ENCODE assay signal across 20 cellular contexts in the genomic region with DNA sequence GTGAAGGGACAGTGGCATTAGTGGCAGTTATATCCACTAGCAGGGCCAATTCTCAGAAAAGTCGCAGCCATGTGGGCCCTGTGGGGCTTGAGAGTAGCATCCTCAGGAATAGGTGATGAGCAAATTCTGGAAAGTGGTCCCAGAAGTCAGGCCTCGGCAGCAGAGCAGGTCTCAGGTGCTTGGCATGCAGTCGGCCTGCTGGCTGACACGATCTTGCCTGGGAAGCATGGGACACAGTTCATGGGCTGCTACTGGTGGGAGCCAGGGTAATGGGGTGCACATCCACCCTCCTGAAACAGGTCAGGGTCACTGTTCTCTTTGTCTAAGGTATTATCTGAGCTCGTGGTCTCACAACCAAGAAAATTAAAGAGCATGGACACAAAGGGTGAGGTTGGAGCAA. TPM values are rescaled to one million over a fixed set of nuclear protein-coding genes. Genes with fewer than 3 reads are reported as not detected.
DNase-seq lines count a peak whose midpoint lies in the region; ATAC-seq, FAIRE-seq and TF ChIP-seq lines count a peak whose summit lies in the region.
"Had no signal": no experiment of that assay in that cellular context is flagged by ENCODE, and none has a peak within 500 bp of the region (broad histone marks: within the 10 kb centered on the region; RNA-seq: fewer than 3 reads in every experiment).

No MANE protein-coding gene starts in this region.

- H4K20me1 ChIP-seq in HepG2 (ENCODE audit: insufficient read depth, low read length): no peaks in the 10 kb centered on the region
- H4K20me1 ChIP-seq: BLaER1 had no signal

- ATAC-seq in HepG2: peak; percentile 78
- no peak for ATAC-seq in right lobe of liver
- ATAC-seq in left colon: peak; percentile 35
- ATAC-seq: A549, GM12878 had no signal

- DNase-seq in HepG2 (ENCODE audit: low spot score): no peak
- DNase-seq in right lobe of liver: no peak
- DNase-seq in left colon: no peak
- peak; percentile 14 for DNase-seq in small intestine
- DNase-seq in posterior vena cava (ENCODE audit: low spot score): no peak
- DNase-seq in globus pallidus (ENCODE audit: low spot score): no peak
- no peak for DNase-seq in ovary
- DNase-seq: Calu3; CD4-positive, alpha-beta memory T cell; DMS53; DND-41; EL; GOT3; H7 had no signal

- no peaks in the 10 kb centered on the region for H3K79me2 ChIP-seq in HepG2 (ENCODE audit: insufficient read depth, low read length)

- FAIRE-seq in HepG2 (lab: Jason Lieb, UNC) (no peak), small intestine (lab: Jason Lieb, UNC) (no peak)
- FAIRE-seq: A549, GM12878 had no signal

- H3K27ac ChIP-seq in HepG2 (ENCODE audit: extremely low read length, insufficient read depth, low read length): no peak overlapping the region
- no peak overlapping the region for H3K27ac ChIP-seq in right lobe of liver
- H3K27ac ChIP-seq in small intestine (ENCODE audit: low read depth in 1 of 2, low read length in 1 of 2): no peak overlapping the region
- H3K27ac ChIP-seq in ovary: no peak overlapping the region
- H3K27ac ChIP-seq: 22Rv1, A549, BLaER1, KMS-11 had no signal

- H2AFZ ChIP-seq in HepG2 (ENCODE audit: low read length): no peak overlapping the region

- no peak for TF ChIP-seq RAD21 in HepG2 (CRISPR knock-in tag; IDR thresholded peaks at IDR 0.05)

- H3K4me1 ChIP-seq in HepG2 (ENCODE audit: insufficient read depth, low read length) (peaks cover 33% of the 10 kb centered on the region), right lobe of liver (no peaks in the 10 kb centered on the region), small intestine (ENCODE audit: control insufficient read depth in 2 of 2, insufficient read depth in 1 of 2, low read depth in 1 of 2, low read length in 1 of 2) (peaks cover 0 to 2% of the 10 kb centered on the region in 2 donors), ovary (ENCODE audit: insufficient read depth) (no peaks in the 10 kb centered on the region)
- H3K4me1 ChIP-seq: A549, BLaER1 had no signal

- H3K27me3 ChIP-seq in HepG2 (ENCODE audit: control insufficient read depth in 1 of 2, insufficient read depth in 2 of 2, low read length in 2 of 2): no peaks in the 10 kb centered on the region
- no peaks in the 10 kb centered on the region for H3K27me3 ChIP-seq in right lobe of liver
- no peaks in the 10 kb centered on the region for H3K27me3 ChIP-seq in small intestine (ENCODE audit: control insufficient read depth in 2 of 2, insufficient read depth in 2 of 2, low read length in 2 of 2)
- H3K27me3 ChIP-seq in ovary: no peaks in the 10 kb centered on the region
- H3K27me3 ChIP-seq: BLaER1 had no signal

- H3K9ac ChIP-seq in HepG2 (ENCODE audit: insufficient read depth, low read depth, low read length): peak overlapping the region; percentile 27; the same call in 1 of the 2 replicates
- H3K9ac ChIP-seq: BLaER1, KMS-11 had no signal

- H3K9me3 ChIP-seq in HepG2 (ENCODE audit: low read length) (no peaks in the 10 kb centered on the region), right lobe of liver (no peaks in the 10 kb centered on the region), small intestine (ENCODE audit: control insufficient read depth, low read depth) (no peaks in the 10 kb centered on the region), ovary (no peaks in the 10 kb centered on the region)
- H3K9me3 ChIP-seq: A549, BLaER1 had no signal

- CTCF ChIA-PET in HepG2 (lab: Yijun Ruan, JAX; ENCODE audit: low intra/inter-chr PET ratio, low total read pairs): no interaction called here

- no peak for TF ChIP-seq CTCF in HepG2 (CRISPR knock-in tag; IDR thresholded peaks at IDR 0.05)
- no peak for TF ChIP-seq CTCF in right lobe of liver (IDR thresholded peaks at IDR 0.05)
- no peak for TF ChIP-seq CTCF in ovary (IDR thresholded peaks at IDR 0.05)

- in situ Hi-C loops in HepG2 (cut with HindIII; ENCODE audit: extremely low pct_ligation_motif_present, low pct_unique_long_range_greater_than_20kb): loop anchor here (25.0 kb wide), 1 partner anchor 358 kb away; no protein-coding TSS in a partner anchor

- WGBS in HepG2 (ENCODE audit: low lambda C conversion rate): 0% methylated on average over 3 of the region's 5 CpGs
- 66% methylated on average over 3 of the region's 5 CpGs for WGBS in right lobe of liver (ENCODE audit: insufficient coverage, low coverage, low lambda C conversion rate, missing lambda C conversion rate)
- WGBS in small intestine, 3 donors: 20 to 61% (median 34%) methylated on average over 5 of the region's 5 CpGs
- 63 to 73% (median 67%) methylated on average over 5 of the region's 5 CpGs for WGBS in ovary, 3 donors

- no peak for TF ChIP-seq POLR2A in HepG2 (IDR thresholded peaks at IDR 0.05; ENCODE audit: insufficient read depth in 1 of 2, low read depth in 2 of 2, low read length in 2 of 2)
- TF ChIP-seq POLR2A in right lobe of liver (IDR thresholded peaks at IDR 0.05): no peak
- TF ChIP-seq POLR2A in ovary (IDR thresholded peaks at IDR 0.05): no peak

- BruUV-seq in HepG2 (replicated peaks; lab: Mats Ljungman, UMichigan): no TSS peak

- POLR2A ChIA-PET in HepG2 (lab: Yijun Ruan, JAX): interaction anchor here (0.8 kb wide), 1 partner anchor 39 kb away, joined by 3 read pairs; no protein-coding TSS in a partner anchor

- no peaks in the 10 kb centered on the region for H3K36me3 ChIP-seq in HepG2 (replicated peaks in 1 of 2; ENCODE audit: control insufficient read depth in 1 of 2, insufficient read depth in 2 of 2, low read length in 2 of 2)
- no peaks in the 10 kb centered on the region for H3K36me3 ChIP-seq in right lobe of liver
- no peaks in the 10 kb centered on the region for H3K36me3 ChIP-seq in small intestine (ENCODE audit: control insufficient read depth in 2 of 2, insufficient read depth in 2 of 2, low read length in 2 of 2)
- H3K36me3 ChIP-seq in ovary: no peaks in the 10 kb centered on the region
- H3K36me3 ChIP-seq: BLaER1 had no signal

- intact Hi-C loops in HepG2 (cut with micrococcal nuclease; ENCODE audit: unreplicated experiment) (no loop called here), right lobe of liver (cut with DNase I) (no loop called here), left colon (cut with DNase I, micrococcal nuclease) (no loop called here), posterior vena cava (cut with DNase I) (no loop called here), ovary (cut with DNase I) (no loop called here)

- peak overlapping the region; percentile 64 for H3K4me2 ChIP-seq in HepG2 (ENCODE audit: low read depth, low read length)
- H3K4me2 ChIP-seq: A549, BLaER1, KMS-11 had no signal

- peak overlapping the region in 2 of 3 experiments; percentile 24 to 46; a peak in 3 of 6 replicates for H3K4me3 ChIP-seq in HepG2 (replicated peaks in 1 of 3; ENCODE audit: insufficient read depth in 1 of 3, low read depth in 2 of 3, low read length in 3 of 3)
- no peak overlapping the region for H3K4me3 ChIP-seq in right lobe of liver
- H3K4me3 ChIP-seq in small intestine (ENCODE audit: low read depth in 1 of 2, low read length in 2 of 2): no peak overlapping the region
- H3K4me3 ChIP-seq in ovary: no peak overlapping the region
- H3K4me3 ChIP-seq: A549, BLaER1, GM12878 had no signal

- no peak for TF ChIP-seq EP300 in HepG2 (IDR thresholded peaks at IDR 0.05; ENCODE audit: low read depth in 2 of 2, low read length in 2 of 2)
- TF ChIP-seq EP300 in HepG2 (CRISPR knock-in tag; IDR thresholded peaks at IDR 0.05; ENCODE audit: borderline replicate concordance): no peak
- TF ChIP-seq EP300 in ovary (IDR thresholded peaks at IDR 0.05): no peak

TF ChIP-seq in HepG2, 621 proteins besides CTCF, POLR2A, EP300 and RAD21 (continues in another document):
- TF ChIP-seq ZNF644 (CRISPR knock-in tag; IDR thresholded peaks at IDR 0.05; ENCODE audit: low read depth) (no peak), ZSCAN9 (CRISPR knock-in tag; IDR thresholded peaks at IDR 0.05; ENCODE audit: borderline replicate concordance) (no peak)

RNA-seq across cellular contexts. Expression of gene TMEM45B, which starts 36.8 kb away (rescaled TPM):
- 17.3 and 29.1 TPM in 2 replicates for total RNA-seq in HepG2 (2016; rRNA removed; fragmentation: Illumina TruSeq; extraction: Trizol)
- 4.8 and 5.2 TPM in 2 replicates for total RNA-seq in HepG2 (2016; cell fraction: cytosol; rRNA removed; fragmentation: Illumina TruSeq; extraction: Trizol; ENCODE audit: low read depth)
- 17.2 and 31.3 TPM in 2 replicates for total RNA-seq in HepG2 (2016; cell fraction: insoluble cytoplasmic fraction; rRNA removed; fragmentation: Illumina TruSeq; extraction: Trizol)
- total RNA-seq in HepG2 (2016; cell fraction: membrane; rRNA removed; fragmentation: Illumina TruSeq; extraction: Trizol): 8.3 and 11.1 TPM in 2 replicates
- 26.2 and 28.6 TPM in 2 replicates for total RNA-seq in HepG2 (2016; cell fraction: nucleus; rRNA removed; fragmentation: Illumina TruSeq; extraction: Trizol)
- 181 and 248 TPM in 2 replicates for polyA plus RNA-seq in HepG2 (2011; rRNA removed)
- 203 and 223 TPM in 2 replicates for polyA plus RNA-seq in HepG2 (2011; cell fraction: cytosol; rRNA removed)
- 104 and 141 TPM in 2 replicates for polyA plus RNA-seq in HepG2 (2011; cell fraction: nucleus; rRNA removed)
- polyA plus RNA-seq in HepG2 (2012): 166 and 200 TPM in 2 replicates
- polyA plus RNA-seq in HepG2 (2016; cell fraction: cytosol; fragmentation: Illumina TruSeq; extraction: Trizol; ENCODE audit: low read depth): 5.1 and 7.6 TPM in 2 replicates
- 13.8 and 13.9 TPM in 2 replicates for polyA plus RNA-seq in HepG2 (2016; cell fraction: insoluble cytoplasmic fraction; fragmentation: Illumina TruSeq; extraction: Trizol; ENCODE audit: low read depth)
- polyA plus RNA-seq in HepG2 (2016; cell fraction: membrane; fragmentation: Illumina TruSeq; extraction: Trizol; ENCODE audit: low read depth): 7.9 and 8.9 TPM in 2 replicates
- 45.8 and 46.5 TPM in 2 replicates for polyA plus RNA-seq in HepG2 (2016; cell fraction: nucleus; fragmentation: Illumina TruSeq; extraction: Trizol; ENCODE audit: insufficient read depth, low read depth)
- 18.8 and 244 TPM in 2 replicates for polyA minus RNA-seq in HepG2 (2011; rRNA and poly(A)+ RNA removed; ENCODE audit: low replicate concordance)
- polyA minus RNA-seq in HepG2 (2011; cell fraction: cytosol; rRNA and poly(A)+ RNA removed): 39.7 and 62.5 TPM in 2 replicates
- polyA minus RNA-seq in HepG2 (2011; cell fraction: nucleus; rRNA and poly(A)+ RNA removed): 45.2 and 49.5 TPM in 2 replicates
- 100 to 1,000 TPM in 1 of 6 experiments, 10 to 100 TPM in 4, 1 to 10 TPM in 1; 10.0 to 126 (median 18.6) TPM for total RNA-seq in right lobe of liver
- total RNA-seq in left colon: 100 to 1,000 TPM; 309 to 343 TPM
- polyA plus RNA-seq in small intestine: 100 to 1,000 TPM in 2 of 3 donors, 10 to 100 TPM in 1; 97.7 to 157 (median 111) TPM
- total RNA-seq in posterior vena cava: not detected
- total RNA-seq in ovary: 10 to 100 TPM in 1 of 7 donors, 1 to 10 TPM in 1, under 1 TPM in 3, not detected in 2; 0.36 to 10.8 (median 0.57) TPM
- polyA plus RNA-seq in ovary: under 1 TPM in 1 of 2 donors, not detected in 1; 0.10 TPM
- total RNA-seq: G401 had no signal

Comparison
In these comparisons a context has a peak if more than half of its experiments do, and no peak if none do; other contexts are left out.
1. ATAC-seq: peak in HepG2 (single experiment) and left colon (single experiment); none in right lobe of liver (0 of 4).
2. H3K4me3 ChIP-seq: peak in HepG2 (2 of 3); none in right lobe of liver (0 of 3), small intestine (0 of 2) and ovary (single experiment).